In genomic region chr2:54724150-54724559, GRCh38 we compare ENCODE assay signal across 8 cellular contexts. TPM values are rescaled to one million over a fixed set of nuclear protein-coding genes. Genes with fewer than 3 reads are reported as not detected.
DNase-seq lines count a peak whose midpoint lies in the region; ATAC-seq and TF ChIP-seq lines count a peak whose summit lies in the region.

No MANE protein-coding gene starts in this region.

- TF ChIP-seq POLR2A in gastrocnemius medialis (IDR thresholded peaks at IDR 0.05), result no peak

- ATAC-seq in RWPE2 (ENCODE audit: low read depth) (no peak), gastrocnemius medialis (no peak), esophagus mucosa (no peak)

- no peak for TF ChIP-seq CTCF in GM12865 (IDR thresholded peaks at IDR 0.05; ENCODE audit: insufficient read depth, low read depth, low read length, missing control alignments)
- no peak for TF ChIP-seq CTCF in RWPE2 (IDR thresholded peaks at IDR 0.05; ENCODE audit: poor library complexity, severe bottlenecking)
- TF ChIP-seq CTCF in fibroblast of pulmonary artery (IDR thresholded peaks at IDR 0.05; ENCODE audit: low read length, missing control alignments), result no peak
- no peak for TF ChIP-seq CTCF in gastrocnemius medialis (IDR thresholded peaks at IDR 0.05 in 4 of 5, conservative IDR thresholded peaks at IDR 0.05 in 1 of 5)

- peak overlapping the region; percentile 79 for H3K4me3 ChIP-seq in GM12865 (ENCODE audit: low read depth, low read length)
- H3K4me3 ChIP-seq in RWPE2 (ENCODE audit: severe bottlenecking), result peak overlapping the region; percentile 49
- peak overlapping the region; percentile 78 for H3K4me3 ChIP-seq in fibroblast of pulmonary artery (replicated peaks; ENCODE audit: low read depth, low read length)
- H3K4me3 ChIP-seq in gastrocnemius medialis, result peak overlapping the region; percentile 60 to 88 (median 76)

- DNase-seq in GM12865 (ENCODE audit: low read depth), result no peak
- DNase-seq in RWPE2 (ENCODE audit: low spot score), result no peak
- peak; percentile 21 for DNase-seq in fibroblast of pulmonary artery (ENCODE audit: low read depth)
- no peak for DNase-seq in gastrocnemius medialis
- no peak for DNase-seq in NCI-H524 treated with DMSO at 0.1 percent for 48 hours (lab: John Stamatoyannopoulos, UW)
- no peak for DNase-seq in NCI-H1105 treated with DMSO at 0.1 percent for 48 hours (lab: John Stamatoyannopoulos, UW)
- no peak for DNase-seq in NCI-H2107 (lab: John Stamatoyannopoulos, UW)

- no peaks in the 10 kb centered on the region for H3K27me3 ChIP-seq in RWPE2 (ENCODE audit: insufficient read depth, poor library complexity, severe bottlenecking)
- H3K27me3 ChIP-seq in gastrocnemius medialis, result no peaks in the 10 kb centered on the region

- H3K9me3 ChIP-seq in RWPE2 (ENCODE audit: severe bottlenecking) (no peaks in the 10 kb centered on the region), gastrocnemius medialis (no peaks in the 10 kb centered on the region)

- in situ Hi-C loops in gastrocnemius medialis (cut with MboI; ENCODE audit: low sequenced_read_pairs in 4 of 4), result loop anchor here in 3 of 4 donors (25.0 kb wide), 4 partner anchors 288 to 612 kb away; partner anchors contain the start of gene ACYP2 (in 1 of the 3)

- H3K4me1 ChIP-seq in RWPE2 (ENCODE audit: insufficient read depth, poor library complexity, severe bottlenecking) (peaks cover 10% of the 10 kb centered on the region), gastrocnemius medialis (peaks cover 7 to 11% of the 10 kb centered on the region in 2 donors)

- intact Hi-C loops in gastrocnemius medialis (cut with DNase I; ENCODE audit: low total_unique reads), result loop anchor here (5.0 to 10.0 kb wide), 4 partner anchors 113 to 959 kb away; partner anchors contain the start of genes ACYP2 and CHAC2

- H3K27ac ChIP-seq in RWPE2 (ENCODE audit: poor library complexity, severe bottlenecking) (no peak overlapping the region), gastrocnemius medialis (peak overlapping the region in 1 of 4 donors; percentile 80)

- H3K36me3 ChIP-seq in RWPE2 (ENCODE audit: low read depth) (no peaks in the 10 kb centered on the region), gastrocnemius medialis (no peaks in the 10 kb centered on the region)

RNA-seq across cellular contexts. Expression of gene EML6, which starts 0.7 kb away (rescaled TPM):
- total RNA-seq in gastrocnemius medialis (10 to 100 TPM in 2 of 4 donors, 1 to 10 TPM in 2; 2.7 to 42.5 (median 11.9) TPM), esophagus mucosa (5.2 TPM)
